9 cellular contexts compared by ENCODE assay signal in the genomic region with DNA sequence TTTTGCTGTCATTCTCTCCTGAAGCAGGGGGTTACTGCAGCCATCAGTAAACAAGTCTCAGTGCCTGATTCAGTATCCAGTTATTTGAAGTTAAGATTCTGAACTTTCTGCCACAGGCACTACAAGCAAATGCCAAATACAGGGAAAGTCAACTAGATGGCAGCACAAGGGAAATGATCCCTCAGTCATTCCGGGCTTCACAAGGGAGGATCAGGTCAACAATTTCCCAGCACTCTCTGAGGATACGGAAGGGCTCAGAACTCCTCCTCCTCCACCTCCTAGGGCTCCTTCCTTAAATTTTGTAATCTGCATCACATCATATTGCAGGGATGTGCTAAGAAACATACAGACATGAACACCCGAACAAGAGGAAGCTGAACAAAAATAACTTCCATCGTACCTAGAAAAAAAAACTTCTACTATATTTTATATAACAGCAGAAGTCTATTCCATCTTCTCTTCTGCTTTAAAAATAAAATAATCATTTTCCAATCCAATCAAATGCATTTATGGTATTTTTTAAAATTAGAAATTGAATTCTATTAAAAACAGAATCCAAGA.
DNase-seq lines count a peak whose midpoint lies in the region; ATAC-seq, FAIRE-seq and TF ChIP-seq lines count a peak whose summit lies in the region.
"Had no signal": no experiment of that assay in that cellular context is flagged by ENCODE, and none has a peak within 500 bp of the region (broad histone marks: within the 10 kb centered on the region; RNA-seq: fewer than 3 reads in every experiment).

No MANE protein-coding gene starts in this region.

- H3K27ac ChIP-seq in foreskin keratinocyte = no peak overlapping the region

- no peaks in the 10 kb centered on the region for H3K27me3 ChIP-seq in foreskin keratinocyte

- no peaks in the 10 kb centered on the region for H3K4me1 ChIP-seq in foreskin keratinocyte

- no peak for ATAC-seq in foreskin keratinocyte

- TF ChIP-seq CTCF in foreskin keratinocyte (conservative IDR thresholded peaks at IDR 0.05) = peak; percentile 50

- intact Hi-C loops in posterior vena cava (cut with DNase I) = no loop called here

- TF ChIP-seq POLR2A in H54 (IDR thresholded peaks at IDR 0.05; ENCODE audit: low read depth, low read length) = no peak

- DNase-seq in H54 (ENCODE audit: insufficient read length, low spot score) (no peak), RKO (ENCODE audit: low spot score) (peak; percentile 20), foreskin keratinocyte (no peak), putamen (ENCODE audit: low spot score) (peak; percentile 20), NCI-H187 treated with DMSO at 0.1 percent for 48 hours (lab: John Stamatoyannopoulos, UW) (no peak), posterior vena cava (ENCODE audit: low spot score) (no peak)
- no peak for DNase-seq in activated CD4-positive, alpha-beta T cell treated with anti-CD3 and anti-CD28 coated beads, Interleukin-2, amount 50 U/mL, for 48 hours
- no peak for DNase-seq in activated CD8-positive, alpha-beta memory T cell treated with anti-CD3 and anti-CD28 coated beads, Interleukin-2, amount 50 U/mL, for 4 hours
- DNase-seq: activated CD4-positive, alpha-beta T cell treated with anti-CD3 and anti-CD28 coated beads for 4 hours had no signal

- peak; percentile 98 for FAIRE-seq in H54 (lab: Jason Lieb, UNC)

Comparison
In these comparisons a context has a peak if more than half of its experiments do, and no peak if none do; other contexts are left out.
1. DNase-seq: peak in RKO (single experiment) and putamen (single experiment); none in H54 (single experiment), foreskin keratinocyte (0 of 2), NCI-H187 treated with DMSO at 0.1 percent for 48 hours (single experiment), posterior vena cava (single experiment), activated CD4-positive, alpha-beta T cell treated with anti-CD3 and anti-CD28 coated beads, Interleukin-2, amount 50 U/mL, for 48 hours (0 of 2) and activated CD8-positive, alpha-beta memory T cell treated with anti-CD3 and anti-CD28 coated beads, Interleukin-2, amount 50 U/mL, for 4 hours (single experiment).